ENCODE assay signal across 26 cellular contexts in the genomic region with DNA sequence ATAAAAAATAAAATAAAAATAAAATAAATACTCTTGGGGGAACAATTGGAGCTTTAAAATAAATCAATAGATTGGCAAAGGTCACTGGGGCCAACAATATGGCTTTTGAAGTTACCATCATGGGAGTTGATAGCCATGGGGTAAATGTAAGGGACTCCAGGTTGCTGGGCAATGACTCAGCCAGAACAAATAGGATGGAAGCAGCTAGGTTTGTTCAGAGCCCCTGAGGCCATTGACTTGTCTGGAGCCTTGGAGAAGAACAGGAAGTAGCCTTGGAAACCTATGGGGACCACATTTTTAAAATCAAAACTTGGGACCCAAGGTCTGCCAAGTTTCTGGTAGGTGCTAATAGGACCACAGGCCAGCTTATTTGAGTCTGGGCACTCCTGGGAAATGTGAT. TPM values are rescaled to one million over a fixed set of nuclear protein-coding genes. Genes with fewer than 3 reads are reported as not detected.
DNase-seq lines count a peak whose midpoint lies in the region; ATAC-seq, FAIRE-seq and TF ChIP-seq lines count a peak whose summit lies in the region.
"Had no signal": no experiment of that assay in that cellular context is flagged by ENCODE, and none has a peak within 500 bp of the region (broad histone marks: within the 10 kb centered on the region; RNA-seq: fewer than 3 reads in every experiment).

No MANE protein-coding gene starts in this region.

- CTCF ChIA-PET in H1 (lab: Charles Lee; ENCODE audit: partially characterized antibody) = interaction anchor here (0.7 to 2.4 kb wide), 5 partner anchors 21 to 168 kb away, joined by 3 to 8 read pairs (median 3); no protein-coding TSS in a partner anchor

- H3K4ac ChIP-seq in H1 (replicated peaks; ENCODE audit: insufficient read length, low read depth, low read length) = no peak overlapping the region

- H3K79me1 ChIP-seq in H1 (ENCODE audit: low read depth, low read length) = no peaks in the 10 kb centered on the region

- intact Hi-C loops in lower leg skin (cut with DNase I; ENCODE audit: low total_unique reads) = no loop called here

- no peaks in the 10 kb centered on the region for H3K79me2 ChIP-seq in H1 (ENCODE audit: control insufficient read depth in 1 of 2, insufficient read depth in 2 of 2, low read length in 2 of 2)

- H3K14ac ChIP-seq in H1 (ENCODE audit: insufficient read length) = no peak overlapping the region

- H2BK120ac ChIP-seq in H1 (replicated peaks; ENCODE audit: low read depth, low read length) = no peak overlapping the region

- peak overlapping the region; percentile 8; the same call in 1 of the 2 replicates for H2AFZ ChIP-seq in H1 (ENCODE audit: low read length)
- H2AFZ ChIP-seq: GM23338 had no signal

- no peak overlapping the region for H4K5ac ChIP-seq in H1 (ENCODE audit: insufficient read length, low read depth, low read length)

- TF ChIP-seq POLR2A in H1 (IDR thresholded peaks at IDR 0.05; ENCODE audit: control extremely low read depth in 1 of 2, low read depth in 2 of 2, low read length in 2 of 2) = no peak
- no peak for TF ChIP-seq POLR2A in lower leg skin (IDR thresholded peaks at IDR 0.05)

- H2AK5ac ChIP-seq in H1 (ENCODE audit: low read depth, low read length) = no peak overlapping the region

- H3K9ac ChIP-seq in H1 (replicated peaks in 1 of 4; ENCODE audit: extremely low read depth in 1 of 4, low read depth in 3 of 4, low read length in 3 of 4) = no peak overlapping the region
- H3K9ac ChIP-seq: BLaER1 had no signal

- no peaks in the 10 kb centered on the region for H3K23me2 ChIP-seq in H1 (ENCODE audit: low read depth, low read length)

- peak; percentile 45 for DNase-seq in ELR (ENCODE audit: low read depth)
- DNase-seq in NCI-H69 (lab: John Stamatoyannopoulos, UW) = peak; percentile 2
- DNase-seq in H1 (ENCODE audit: low read depth in 1 of 2, low spot score in 2 of 2) = no peak
- peak; percentile 5 for DNase-seq in renal cortical epithelial cell (ENCODE audit: low read depth)
- no peak for DNase-seq in lower leg skin (ENCODE audit: low spot score in 2 of 2)
- DNase-seq in NCI-H2107 treated with DMSO at 0.1 percent for 48 hours (lab: John Stamatoyannopoulos, UW; ENCODE audit: unreplicated experiment) = no peak
- DNase-seq: ACHN; CD4-positive, alpha-beta T cell; COR-L47; DND-41; Kasumi-1; MM.1S; NCI-H1048; NCI-H1417 treated with DMSO at 0.1 percent for 48 hours; NCI-H1930; NCI-H345; NCI-H524; NCI-H82; SHP77 had no signal

- H2BK20ac ChIP-seq in H1 (ENCODE audit: low read length) = no peak overlapping the region

- no peaks in the 10 kb centered on the region for H3K9me3 ChIP-seq in H1 (ENCODE audit: insufficient read depth in 2 of 2, low read depth in 1 of 2, low read length in 1 of 2)
- H3K9me3 ChIP-seq: BLaER1 had no signal

- no peak overlapping the region for H4K8ac ChIP-seq in H1 (ENCODE audit: extremely low read depth, insufficient read depth, low read length)

- H3K4me3 ChIP-seq in H1 (ENCODE audit: extremely low read depth in 1 of 4, insufficient read depth in 2 of 4, low read depth in 3 of 4, low read length in 4 of 4) (no peak overlapping the region), lower leg skin (ENCODE audit: low read depth, poor library complexity, severe bottlenecking) (no peak overlapping the region)
- H3K4me3 ChIP-seq: BLaER1, GM23338 had no signal

- TF ChIP-seq RAD21 in H1 (IDR thresholded peaks at IDR 0.05 in 1 of 2, conservative IDR thresholded peaks at IDR 0.05 in 1 of 2; ENCODE audit: low read depth in 2 of 2, low read length in 2 of 2) = no peak

- no peak for ATAC-seq in HG03045 (IDR thresholded peaks at IDR 0.05; ENCODE audit: unreplicated experiment)
- ATAC-seq: GM23338, HCT116 had no signal

- H3K27me3 ChIP-seq in H1 (replicated peaks in 1 of 4; ENCODE audit: control insufficient read depth in 3 of 4, extremely low read depth in 1 of 4, insufficient read depth in 3 of 4, low read length in 3 of 4) = peaks cover 0 to 1% (median 0%) of the 10 kb centered on the region in 4 experiments; a peak in 1 of 7 replicates
- H3K27me3 ChIP-seq: BLaER1 had no signal

- no peak for TF ChIP-seq CTCF in H1 (IDR thresholded peaks at IDR 0.05; ENCODE audit: control extremely low read depth in 1 of 3, insufficient read depth in 1 of 3, low read depth in 1 of 3, low read length in 3 of 3)
- TF ChIP-seq CTCF in lower leg skin (IDR thresholded peaks at IDR 0.05) = no peak

- no peak for TF ChIP-seq EP300 in H1 (IDR thresholded peaks at IDR 0.05; ENCODE audit: borderline replicate concordance in 1 of 2, low read depth in 2 of 2, low read length in 2 of 2)

- H2BK5ac ChIP-seq in H1 (ENCODE audit: low read depth, low read length) = no peak overlapping the region

- H2BK15ac ChIP-seq in H1 (ENCODE audit: low read length) = no peak overlapping the region

- H3K56ac ChIP-seq in H1 (replicated peaks; ENCODE audit: insufficient read length, low read depth, low read length) = no peak overlapping the region

- H3K23ac ChIP-seq in H1 (ENCODE audit: insufficient read length) = no peak overlapping the region

- H3K36me3 ChIP-seq in H1 (ENCODE audit: control insufficient read depth in 2 of 4, insufficient read depth in 4 of 4, low read length in 3 of 4) = no peaks in the 10 kb centered on the region
- H3K36me3 ChIP-seq: BLaER1 had no signal

- no peaks in the 10 kb centered on the region for H4K20me1 ChIP-seq in H1 (replicated peaks in 1 of 2; ENCODE audit: control insufficient read depth in 1 of 2, insufficient read depth in 2 of 2, low read length in 2 of 2)
- H4K20me1 ChIP-seq: BLaER1 had no signal

- POLR2A ChIA-PET in H1 (lab: Charles Lee; ENCODE audit: partially characterized antibody) = no interaction called here

- no peak overlapping the region for H3K18ac ChIP-seq in H1 (ENCODE audit: extremely low read depth, low read length)

- H3K27ac ChIP-seq in H1 (ENCODE audit: low read depth, low read length) = no peak overlapping the region
- H3K27ac ChIP-seq: BLaER1 had no signal

- H3K4me1 ChIP-seq in H1 (replicated peaks in 1 of 4; ENCODE audit: control insufficient read depth in 3 of 4, insufficient read depth in 4 of 4, low read length in 3 of 4) = peaks cover 0 to 10% (median 2%) of the 10 kb centered on the region in 4 experiments; a peak in 3 of 7 replicates
- H3K4me1 ChIP-seq: BLaER1 had no signal

- FAIRE-seq in H1 (lab: Jason Lieb, UNC) = no peak
- FAIRE-seq: G401.6, GM18507, RCC 7860 had no signal

- H4K91ac ChIP-seq in H1 (replicated peaks; ENCODE audit: insufficient read length, low read length) = no peak overlapping the region

- no peak overlapping the region for H2BK12ac ChIP-seq in H1 (ENCODE audit: low read depth, low read length)

- H3K4me2 ChIP-seq in H1 (ENCODE audit: insufficient read depth in 1 of 2, low read depth in 2 of 2, low read length in 2 of 2) = no peak overlapping the region
- H3K4me2 ChIP-seq: BLaER1, GM23338 had no signal

TF ChIP-seq in H1, 55 proteins besides CTCF, POLR2A, EP300 and RAD21:
- TF ChIP-seq KDM1A (IDR thresholded peaks at IDR 0.05; ENCODE audit: borderline replicate concordance, low read length) = no peak

RNA-seq across cellular contexts. Expression of a gene that starts 20.2 kb away (rescaled TPM):
- total RNA-seq in H1 (2021; fragmentation: NEBNext Ultra II Directional; extraction: Animal tissue kit (Norgen Biotek cat#: 25700)) = 11.9 and 13.5 TPM in 2 replicates
- polyA plus RNA-seq in H1 (2011; rRNA removed) = 2.7 and 4.4 TPM in 2 replicates
- 7.1 TPM for polyA plus RNA-seq in H1 (2011; cell fraction: cytosol; rRNA removed)
- 3.6 TPM for polyA plus RNA-seq in H1 (2011; cell fraction: nucleus; rRNA removed)
- 4.2 to 10.6 TPM (median 6.0 TPM) in 4 replicates for polyA plus RNA-seq in H1 (2012, experiment 1 of 2)
- 0.88 TPM for polyA plus RNA-seq in H1 (2012, experiment 2 of 2)
- 30.5 TPM for polyA plus RNA-seq in H1 (2013, experiment 1 of 2)
- polyA plus RNA-seq in H1 (2013, experiment 2 of 2) = 27.2 TPM
- 3.1 and 5.2 TPM in 2 replicates for polyA minus RNA-seq in H1 (2011; rRNA and poly(A)+ RNA removed)
- 4.4 TPM for polyA minus RNA-seq in H1 (2011; cell fraction: cytosol; rRNA and poly(A)+ RNA removed)
- 23.2 TPM for polyA minus RNA-seq in H1 (2011; cell fraction: nucleus; rRNA and poly(A)+ RNA removed)
- total RNA-seq in renal cortical epithelial cell (1.0 and 14.8 TPM in 2 replicates), lower leg skin (10 to 100 TPM in 2 of 4 donors, 1 to 10 TPM in 2; 6.8 to 25.0 (median 11.5) TPM)

RNA-seq across cellular contexts. Expression of a gene that starts 35.2 kb away (rescaled TPM):
- not detected in 2 replicates for total RNA-seq in H1 (2021; fragmentation: NEBNext Ultra II Directional; extraction: Animal tissue kit (Norgen Biotek cat#: 25700))
- polyA plus RNA-seq in H1 (2011; rRNA removed) = 0.15 and 0.28 TPM in 2 replicates
- 0.35 TPM for polyA plus RNA-seq in H1 (2011; cell fraction: cytosol; rRNA removed)
- polyA plus RNA-seq in H1 (2011; cell fraction: nucleus; rRNA removed) = 0.36 TPM
- 0.25 to 0.59 TPM (median 0.49 TPM) in 4 replicates for polyA plus RNA-seq in H1 (2012, experiment 1 of 2)
- not detected for polyA plus RNA-seq in H1 (2012, experiment 2 of 2)
- 0.06 TPM for polyA plus RNA-seq in H1 (2013, experiment 1 of 2)
- polyA plus RNA-seq in H1 (2013, experiment 2 of 2) = 0.13 TPM
- 0.24 and 0.54 TPM in 2 replicates for polyA minus RNA-seq in H1 (2011; rRNA and poly(A)+ RNA removed)
- not detected for polyA minus RNA-seq in H1 (2011; cell fraction: cytosol; rRNA and poly(A)+ RNA removed)
- polyA minus RNA-seq in H1 (2011; cell fraction: nucleus; rRNA and poly(A)+ RNA removed) = 0.20 TPM
- total RNA-seq in renal cortical epithelial cell = not detected in 2 replicates
- 1 to 10 TPM in 1 of 4 donors, not detected in 3; 2.8 TPM for total RNA-seq in lower leg skin
- total RNA-seq: CD4-positive, alpha-beta T cell had no signal

Comparison
In these comparisons a context has a peak if more than half of its experiments do, and no peak if none do; other contexts are left out.
1. DNase-seq: peak in ELR (single experiment), NCI-H69 (single experiment) and renal cortical epithelial cell (single experiment); none in H1 (0 of 2), lower leg skin (0 of 2) and NCI-H2107 treated with DMSO at 0.1 percent for 48 hours (single experiment).